ENCODE assay signal across 35 cellular contexts in the genomic region with DNA sequence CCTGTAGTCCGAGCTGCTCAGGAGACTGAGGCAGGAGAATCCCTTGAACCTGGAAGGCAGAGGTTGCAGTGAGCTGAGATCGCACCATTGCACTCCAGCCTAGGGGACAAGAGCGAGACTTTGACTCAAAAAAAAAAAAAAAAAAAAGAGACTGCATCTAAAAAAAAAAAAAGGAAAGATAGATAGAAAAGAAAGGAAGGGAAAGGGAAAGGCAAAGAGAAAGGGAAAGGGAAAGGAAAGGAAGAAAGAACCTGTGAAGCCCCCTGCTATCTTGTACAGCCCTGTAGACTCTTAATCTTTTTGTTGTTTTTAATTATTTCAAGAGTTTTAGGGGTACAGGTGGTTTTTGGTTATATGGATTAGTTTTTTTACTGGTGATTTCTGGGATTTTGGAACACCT. TPM values are rescaled to one million over a fixed set of nuclear protein-coding genes. Genes with fewer than 3 reads are reported as not detected.
"Had no signal": no experiment of that assay in that cellular context is flagged by ENCODE, and none has a peak within 500 bp of the region (broad histone marks: within the 10 kb centered on the region; RNA-seq: fewer than 3 reads in every experiment).

No MANE protein-coding gene starts in this region.

- H3K27ac ChIP-seq: KMS-11 had no signal

- H3K9me3 ChIP-seq: MG63 had no signal

- H3K36me3 ChIP-seq: MG63 had no signal

- H3K4me3 ChIP-seq: MG63 had no signal

- DNase-seq: Karpas-422, Kasumi-1, MG63, MM.1S, MV-4-11, NCI-H1048, NCI-H1092, NCI-H1092 treated with DMSO at 0.1 percent for 48 hours, NCI-H1105, NCI-H1105 treated with DMSO at 0.1 percent for 48 hours, NCI-H1417, NCI-H1417 treated with DMSO at 0.1 percent for 48 hours, NCI-H1436, NCI-H1436 treated with DMSO at 0.1 percent for 48 hours, NCI-H146, NCI-H1694, NCI-H1694 treated with DMSO at 0.1 percent for 48 hours, NCI-H187, NCI-H187 treated with DMSO at 0.1 percent for 48 hours, NCI-H1930, NCI-H2029, NCI-H2029 treated with DMSO at 0.1 percent for 48 hours, NCI-H2081, NCI-H2081 treated with DMSO at 0.1 percent for 48 hours, NCI-H2107, NCI-H2171, NCI-H2171 treated with DMSO at 0.1 percent for 48 hours, NCI-H2227 treated with DMSO at 0.1 percent for 48 hours, NCI-H226, NCI-H345, NCI-H446, NCI-H446 treated with DMSO at 0.1 percent for 48 hours, NCI-H510A had no signal

- H3K4me2 ChIP-seq: KMS-11 had no signal

- H3K27me3 ChIP-seq: MG63 had no signal

RNA-seq across cellular contexts. Expression of a gene that starts 59.5 kb away (rescaled TPM):
- total RNA-seq: M059J had no signal
